In the genomic region with DNA sequence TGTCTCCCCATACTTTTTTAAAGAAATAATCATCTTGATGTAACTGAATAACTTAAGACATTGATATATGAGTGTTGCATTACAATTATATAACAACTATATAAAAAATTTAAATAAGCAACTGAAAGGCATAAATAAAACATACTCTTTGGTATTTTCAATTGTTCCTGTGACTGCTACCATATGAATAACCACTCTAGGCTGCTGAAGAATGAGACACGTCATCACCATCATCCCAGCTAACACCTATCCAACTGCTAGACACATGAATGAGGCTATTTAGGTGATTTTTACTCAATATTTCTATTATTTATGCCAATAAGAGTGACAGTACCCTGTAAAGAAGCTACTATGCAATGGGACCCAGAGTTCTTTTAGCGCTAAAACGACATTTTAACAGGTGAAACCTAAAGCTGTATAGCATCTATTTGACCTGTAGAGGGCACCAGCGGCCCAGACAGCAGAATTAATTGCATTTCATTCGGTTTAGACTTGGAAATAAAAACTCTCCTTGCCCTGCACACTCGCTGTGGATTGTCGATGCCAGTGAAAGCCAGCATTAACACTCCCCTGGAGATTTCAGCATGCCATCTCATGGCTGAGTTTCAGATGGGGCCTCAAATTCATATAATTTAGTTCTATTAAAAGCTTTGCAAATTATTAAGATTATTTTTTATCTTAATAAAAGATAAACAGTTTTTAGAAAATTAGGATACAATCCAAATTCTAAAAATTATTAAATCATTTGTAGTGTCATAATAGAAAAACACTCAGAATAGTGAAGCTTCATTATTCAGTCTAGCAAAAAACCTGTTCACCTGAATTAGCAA, we compare ENCODE assay signal across 10 cellular contexts.
DNase-seq lines count a peak whose midpoint lies in the region; ATAC-seq and TF ChIP-seq lines count a peak whose summit lies in the region.
"Had no signal": no experiment of that assay in that cellular context is flagged by ENCODE, and none has a peak within 500 bp of the region (broad histone marks: within the 10 kb centered on the region; RNA-seq: fewer than 3 reads in every experiment).

No MANE protein-coding gene starts in this region.

- no peak overlapping the region for H3K9ac ChIP-seq in smooth muscle cell (ENCODE audit: low read depth)
- H3K9ac ChIP-seq: BLaER1 had no signal

- no peak for TF ChIP-seq EP300 in Ishikawa (IDR thresholded peaks at IDR 0.05; ENCODE audit: borderline replicate concordance)

- H3K79me2 ChIP-seq in smooth muscle cell (ENCODE audit: low read depth) = no peaks in the 10 kb centered on the region

- ATAC-seq in activated CD4-positive, CD25-positive, alpha-beta regulatory T cell treated with anti-CD3 and anti-CD28 coated beads, Interleukin-2, amount 50 U/mL, for 24 hours = no peak
- ATAC-seq in GM21825 (IDR thresholded peaks at IDR 0.05; ENCODE audit: unreplicated experiment) = peak; percentile 75

- H3K27me3 ChIP-seq in smooth muscle cell (ENCODE audit: low read depth) = no peaks in the 10 kb centered on the region
- H3K27me3 ChIP-seq: BLaER1 had no signal

- WGBS in smooth muscle cell (ENCODE audit: low lambda C conversion rate) = 15% methylated on average over 7 of the region's 7 CpGs

- no peak overlapping the region for H3K27ac ChIP-seq in smooth muscle cell (ENCODE audit: low read depth)
- H3K27ac ChIP-seq: BLaER1, epithelial cell of prostate had no signal

- H4K20me1 ChIP-seq in smooth muscle cell (ENCODE audit: low read depth) = no peaks in the 10 kb centered on the region
- H4K20me1 ChIP-seq: BLaER1 had no signal

- TF ChIP-seq CTCF in smooth muscle cell (IDR thresholded peaks at IDR 0.05; ENCODE audit: borderline replicate concordance, insufficient read depth, poor library complexity, severe bottlenecking) = peak; percentile 89

- H3K36me3 ChIP-seq in smooth muscle cell (ENCODE audit: low read depth) = no peaks in the 10 kb centered on the region
- H3K36me3 ChIP-seq: BLaER1 had no signal

- H3K4me1 ChIP-seq in smooth muscle cell (ENCODE audit: low read depth) = no peaks in the 10 kb centered on the region
- H3K4me1 ChIP-seq: BLaER1 had no signal

- DNase-seq in activated CD4-positive, CD25-positive, alpha-beta regulatory T cell treated with anti-CD3 and anti-CD28 coated beads, Interleukin-2, amount 50 U/mL, for 72 hours = peak; percentile 28
- DNase-seq in NOMO-1 treated with DMSO at 0.1 percent for 48 hours (lab: John Stamatoyannopoulos, UW; ENCODE audit: unreplicated experiment) (peak; percentile 52), amniotic epithelial cell (ENCODE audit: low read depth) (peak; percentile 43), hepatic stellate cell (ENCODE audit: low spot score) (peak; percentile 17), smooth muscle cell (lab: John Stamatoyannopoulos, UW; ENCODE audit: unreplicated experiment) (no peak)

- peak overlapping the region; percentile 63 for H2AFZ ChIP-seq in smooth muscle cell (ENCODE audit: low read depth)

- no peak overlapping the region for H3K4me3 ChIP-seq in smooth muscle cell
- H3K4me3 ChIP-seq: BLaER1 had no signal

- TF ChIP-seq RAD21 in Ishikawa (IDR thresholded peaks at IDR 0.05; ENCODE audit: low read depth) = peak; percentile 98

- peak overlapping the region; percentile 63 for H3K4me2 ChIP-seq in smooth muscle cell
- H3K4me2 ChIP-seq: BLaER1 had no signal

- no peaks in the 10 kb centered on the region for H3K9me3 ChIP-seq in smooth muscle cell (replicated peaks; ENCODE audit: low read depth)
- H3K9me3 ChIP-seq: BLaER1 had no signal

- no peaks in the 10 kb centered on the region for H3F3A ChIP-seq in smooth muscle cell (ENCODE audit: low read depth)

TF ChIP-seq in Ishikawa, 13 proteins besides CTCF, POLR2A, EP300 and RAD21:
- TF ChIP-seq CEBPB (IDR thresholded peaks at IDR 0.05) (no peak), TEAD4 (IDR thresholded peaks at IDR 0.05) (no peak), FOXM1 (IDR thresholded peaks at IDR 0.05; ENCODE audit: borderline replicate concordance, low read depth) (no peak), NFIC (IDR thresholded peaks at IDR 0.05) (no peak), EGR1 (IDR thresholded peaks at IDR 0.05) (no peak), TCF12 (IDR thresholded peaks at IDR 0.05; ENCODE audit: low read depth) (no peak), CREB1 (IDR thresholded peaks at IDR 0.05; ENCODE audit: low read depth) (no peak), TAF1 (IDR thresholded peaks at IDR 0.05; ENCODE audit: low read depth) (no peak)
- TF ChIP-seq, protein P1, sequence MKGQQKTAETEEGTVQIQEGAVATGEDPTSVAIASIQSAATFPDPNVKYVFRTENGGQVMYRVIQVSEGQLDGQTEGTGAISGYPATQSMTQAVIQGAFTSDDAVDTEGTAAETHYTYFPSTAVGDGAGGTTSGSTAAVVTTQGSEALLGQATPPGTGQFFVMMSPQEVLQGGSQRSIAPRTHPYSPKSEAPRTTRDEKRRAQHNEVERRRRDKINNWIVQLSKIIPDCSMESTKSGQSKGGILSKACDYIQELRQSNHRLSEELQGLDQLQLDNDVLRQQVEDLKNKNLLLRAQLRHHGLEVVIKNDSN (IDR thresholded peaks at IDR 0.05) = no peak
- TF ChIP-seq, protein P2, sequence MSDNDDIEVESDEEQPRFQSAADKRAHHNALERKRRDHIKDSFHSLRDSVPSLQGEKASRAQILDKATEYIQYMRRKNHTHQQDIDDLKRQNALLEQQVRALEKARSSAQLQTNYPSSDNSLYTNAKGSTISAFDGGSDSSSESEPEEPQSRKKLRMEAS (IDR thresholded peaks at IDR 0.05) = no peak
TF ChIP-seq in Ishikawa: peak in this region for 0.
